In the genomic region with DNA sequence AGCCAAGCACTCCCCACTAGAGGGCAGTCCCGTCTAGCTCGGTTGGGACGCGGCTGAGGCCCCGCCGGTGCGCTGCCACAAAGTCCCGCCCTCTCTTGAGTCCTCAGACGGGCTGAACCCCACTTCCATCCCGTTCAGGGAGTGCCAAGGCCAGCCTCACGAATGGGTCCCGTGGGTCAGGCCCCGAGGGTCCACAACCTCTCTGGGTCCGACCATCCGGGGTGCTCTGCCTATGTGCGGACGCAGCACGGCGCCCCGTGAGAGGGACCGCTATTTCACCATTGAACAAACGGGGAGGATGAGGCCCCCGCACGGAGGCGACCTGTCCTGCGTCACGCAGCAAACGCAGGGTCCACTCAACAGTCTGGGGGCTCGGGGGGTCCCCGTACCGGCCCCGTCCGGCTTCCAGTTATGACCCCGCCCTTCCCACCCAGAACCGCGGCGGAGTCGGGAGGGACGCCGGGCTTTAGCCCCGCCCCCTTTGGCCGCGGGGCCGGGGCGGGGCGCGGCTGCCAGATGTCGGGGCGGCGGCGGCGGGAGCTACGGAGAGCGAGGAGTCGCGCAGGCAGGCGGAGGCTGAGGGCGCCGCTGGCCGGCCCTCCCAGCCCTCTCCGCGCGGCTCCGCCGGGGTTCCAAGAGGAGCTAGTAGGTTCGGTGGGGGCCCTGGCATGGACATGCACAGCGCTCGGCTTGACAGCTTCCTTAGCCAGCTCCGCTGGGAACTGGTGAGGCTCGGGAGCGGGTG, we compare ENCODE assay signal across 1 cellular context.
TF ChIP-seq lines count a peak whose summit lies in the region.

A gene (plus strand): TSS at position 543 of the 745 bp plus-strand sequence. CDS start 132 bp downstream, at position 675.

TF ChIP-seq in K562, 482 proteins besides CTCF, POLR2A, EP300 and RAD21 (continued from another document and continues in another):
- TF ChIP-seq, protein P1, sequence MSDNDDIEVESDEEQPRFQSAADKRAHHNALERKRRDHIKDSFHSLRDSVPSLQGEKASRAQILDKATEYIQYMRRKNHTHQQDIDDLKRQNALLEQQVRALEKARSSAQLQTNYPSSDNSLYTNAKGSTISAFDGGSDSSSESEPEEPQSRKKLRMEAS (CRISPR knock-in tag; IDR thresholded peaks at IDR 0.05), result peak; percentile 8; the same call in 1 of the 2 replicates
- TF ChIP-seq ZBED1 (IDR thresholded peaks at IDR 0.05), result peak; percentile 65; the same call in 1 of the 2 replicates
- peak; percentile 59 for TF ChIP-seq FIP1L1 (IDR thresholded peaks at IDR 0.05; ENCODE audit: low read depth, low read length, poor library complexity, severe bottlenecking)
- TF ChIP-seq, protein P2, sequence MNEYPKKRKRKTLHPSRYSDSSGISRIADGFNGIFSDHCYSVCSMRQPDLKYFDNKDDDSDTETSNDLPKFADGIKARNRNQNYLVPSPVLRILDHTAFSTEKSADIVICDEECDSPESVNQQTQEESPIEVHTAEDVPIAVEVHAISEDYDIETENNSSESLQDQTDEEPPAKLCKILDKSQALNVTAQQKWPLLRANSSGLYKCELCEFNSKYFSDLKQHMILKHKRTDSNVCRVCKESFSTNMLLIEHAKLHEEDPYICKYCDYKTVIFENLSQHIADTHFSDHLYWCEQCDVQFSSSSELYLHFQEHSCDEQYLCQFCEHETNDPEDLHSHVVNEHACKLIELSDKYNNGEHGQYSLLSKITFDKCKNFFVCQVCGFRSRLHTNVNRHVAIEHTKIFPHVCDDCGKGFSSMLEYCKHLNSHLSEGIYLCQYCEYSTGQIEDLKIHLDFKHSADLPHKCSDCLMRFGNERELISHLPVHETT (CRISPR knock-in tag; conservative IDR thresholded peaks at IDR 0.05 in 1 of 2, IDR thresholded peaks at IDR 0.05 in 1 of 2), result peak in 1 of 2 experiments; percentile 69; a peak in 2 of 4 replicates
- 0 out of 2 replicates have a peak, but pooled peaks have one; percentile 11 for TF ChIP-seq NR2C2 (CRISPR knock-in tag; IDR thresholded peaks at IDR 0.05)
- no peak for TF ChIP-seq NR2C2 (tag; IDR thresholded peaks at IDR 0.05)
- TF ChIP-seq, protein P3, sequence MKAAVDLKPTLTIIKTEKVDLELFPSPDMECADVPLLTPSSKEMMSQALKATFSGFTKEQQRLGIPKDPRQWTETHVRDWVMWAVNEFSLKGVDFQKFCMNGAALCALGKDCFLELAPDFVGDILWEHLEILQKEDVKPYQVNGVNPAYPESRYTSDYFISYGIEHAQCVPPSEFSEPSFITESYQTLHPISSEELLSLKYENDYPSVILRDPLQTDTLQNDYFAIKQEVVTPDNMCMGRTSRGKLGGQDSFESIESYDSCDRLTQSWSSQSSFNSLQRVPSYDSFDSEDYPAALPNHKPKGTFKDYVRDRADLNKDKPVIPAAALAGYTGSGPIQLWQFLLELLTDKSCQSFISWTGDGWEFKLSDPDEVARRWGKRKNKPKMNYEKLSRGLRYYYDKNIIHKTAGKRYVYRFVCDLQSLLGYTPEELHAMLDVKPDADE (conservative IDR thresholded peaks at IDR 0.05; ENCODE audit: control insufficient read depth, low read depth, low read length), result 0 out of 2 replicates have a peak, but pooled peaks have one; percentile 18
- TF ChIP-seq YY1 (IDR thresholded peaks at IDR 0.05; ENCODE audit: borderline replicate concordance in 1 of 3, control insufficient read depth in 1 of 3, extremely low read depth in 1 of 3, insufficient read depth in 3 of 3, insufficient read length in 1 of 3, insufficient replicate concordance in 2 of 3, low read depth in 1 of 3, low read length in 2 of 3), result peak in 2 of 3 experiments; percentile 11 to 18
- TF ChIP-seq THRAP3 (IDR thresholded peaks at IDR 0.05; ENCODE audit: borderline replicate concordance), result no peak
- peak; percentile 38; the same call in 1 of the 2 replicates for TF ChIP-seq NFIC (IDR thresholded peaks at IDR 0.05)
- TF ChIP-seq, protein P4, sequence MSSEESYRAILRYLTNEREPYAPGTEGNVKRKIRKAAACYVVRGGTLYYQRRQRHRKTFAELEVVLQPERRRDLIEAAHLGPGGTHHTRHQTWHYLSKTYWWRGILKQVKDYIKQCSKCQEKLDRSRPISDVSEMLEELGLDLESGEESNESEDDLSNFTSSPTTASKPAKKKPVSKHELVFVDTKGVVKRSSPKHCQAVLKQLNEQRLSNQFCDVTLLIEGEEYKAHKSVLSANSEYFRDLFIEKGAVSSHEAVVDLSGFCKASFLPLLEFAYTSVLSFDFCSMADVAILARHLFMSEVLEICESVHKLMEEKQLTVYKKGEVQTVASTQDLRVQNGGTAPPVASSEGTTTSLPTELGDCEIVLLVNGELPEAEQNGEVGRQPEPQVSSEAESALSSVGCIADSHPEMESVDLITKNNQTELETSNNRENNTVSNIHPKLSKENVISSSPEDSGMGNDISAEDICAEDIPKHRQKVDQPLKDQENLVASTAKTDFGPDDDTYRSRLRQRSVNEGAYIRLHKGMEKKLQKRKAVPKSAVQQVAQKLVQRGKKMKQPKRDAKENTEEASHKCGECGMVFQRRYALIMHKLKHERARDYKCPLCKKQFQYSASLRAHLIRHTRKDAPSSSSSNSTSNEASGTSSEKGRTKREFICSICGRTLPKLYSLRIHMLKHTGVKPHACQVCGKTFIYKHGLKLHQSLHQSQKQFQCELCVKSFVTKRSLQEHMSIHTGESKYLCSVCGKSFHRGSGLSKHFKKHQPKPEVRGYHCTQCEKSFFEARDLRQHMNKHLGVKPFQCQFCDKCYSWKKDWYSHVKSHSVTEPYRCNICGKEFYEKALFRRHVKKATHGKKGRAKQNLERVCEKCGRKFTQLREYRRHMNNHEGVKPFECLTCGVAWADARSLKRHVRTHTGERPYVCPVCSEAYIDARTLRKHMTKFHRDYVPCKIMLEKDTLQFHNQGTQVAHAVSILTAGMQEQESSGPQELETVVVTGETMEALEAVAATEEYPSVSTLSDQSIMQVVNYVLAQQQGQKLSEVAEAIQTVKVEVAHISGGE (CRISPR knock-in tag; IDR thresholded peaks at IDR 0.05), result peak in 1 of 3 experiments; percentile 42; a peak in 1 of 6 replicates
- peak; percentile 65 for TF ChIP-seq KDM5B (IDR thresholded peaks at IDR 0.05; ENCODE audit: insufficient replicate concordance, low read depth, low read length)
- peak; percentile 70 for TF ChIP-seq SP1 (CRISPR knock-in tag; IDR thresholded peaks at IDR 0.05)
- peak; percentile 47 for TF ChIP-seq CXXC5 (CRISPR knock-in tag; IDR thresholded peaks at IDR 0.05)
- peak; percentile 10; the same call in 1 of the 2 replicates for TF ChIP-seq SMAD4 (CRISPR knock-in tag; conservative IDR thresholded peaks at IDR 0.05)
- TF ChIP-seq ESRRB (CRISPR knock-in tag; IDR thresholded peaks at IDR 0.05; ENCODE audit: borderline replicate concordance), result no peak
- TF ChIP-seq, protein P5, sequence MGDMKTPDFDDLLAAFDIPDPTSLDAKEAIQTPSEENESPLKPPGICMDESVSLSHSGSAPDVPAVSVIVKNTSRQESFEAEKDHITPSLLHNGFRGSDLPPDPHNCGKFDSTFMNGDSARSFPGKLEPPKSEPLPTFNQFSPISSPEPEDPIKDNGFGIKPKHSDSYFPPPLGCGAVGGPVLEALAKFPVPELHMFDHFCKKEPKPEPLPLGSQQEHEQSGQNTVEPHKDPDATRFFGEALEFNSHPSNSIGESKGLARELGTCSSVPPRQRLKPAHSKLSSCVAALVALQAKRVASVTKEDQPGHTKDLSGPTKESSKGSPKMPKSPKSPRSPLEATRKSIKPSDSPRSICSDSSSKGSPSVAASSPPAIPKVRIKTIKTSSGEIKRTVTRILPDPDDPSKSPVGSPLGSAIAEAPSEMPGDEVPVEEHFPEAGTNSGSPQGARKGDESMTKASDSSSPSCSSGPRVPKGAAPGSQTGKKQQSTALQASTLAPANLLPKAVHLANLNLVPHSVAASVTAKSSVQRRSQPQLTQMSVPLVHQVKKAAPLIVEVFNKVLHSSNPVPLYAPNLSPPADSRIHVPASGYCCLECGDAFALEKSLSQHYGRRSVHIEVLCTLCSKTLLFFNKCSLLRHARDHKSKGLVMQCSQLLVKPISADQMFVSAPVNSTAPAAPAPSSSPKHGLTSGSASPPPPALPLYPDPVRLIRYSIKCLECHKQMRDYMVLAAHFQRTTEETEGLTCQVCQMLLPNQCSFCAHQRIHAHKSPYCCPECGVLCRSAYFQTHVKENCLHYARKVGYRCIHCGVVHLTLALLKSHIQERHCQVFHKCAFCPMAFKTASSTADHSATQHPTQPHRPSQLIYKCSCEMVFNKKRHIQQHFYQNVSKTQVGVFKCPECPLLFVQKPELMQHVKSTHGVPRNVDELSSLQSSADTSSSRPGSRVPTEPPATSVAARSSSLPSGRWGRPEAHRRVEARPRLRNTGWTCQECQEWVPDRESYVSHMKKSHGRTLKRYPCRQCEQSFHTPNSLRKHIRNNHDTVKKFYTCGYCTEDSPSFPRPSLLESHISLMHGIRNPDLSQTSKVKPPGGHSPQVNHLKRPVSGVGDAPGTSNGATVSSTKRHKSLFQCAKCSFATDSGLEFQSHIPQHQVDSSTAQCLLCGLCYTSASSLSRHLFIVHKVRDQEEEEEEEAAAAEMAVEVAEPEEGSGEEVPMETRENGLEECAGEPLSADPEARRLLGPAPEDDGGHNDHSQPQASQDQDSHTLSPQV (IDR thresholded peaks at IDR 0.05), result no peak
- TF ChIP-seq, protein P6, sequence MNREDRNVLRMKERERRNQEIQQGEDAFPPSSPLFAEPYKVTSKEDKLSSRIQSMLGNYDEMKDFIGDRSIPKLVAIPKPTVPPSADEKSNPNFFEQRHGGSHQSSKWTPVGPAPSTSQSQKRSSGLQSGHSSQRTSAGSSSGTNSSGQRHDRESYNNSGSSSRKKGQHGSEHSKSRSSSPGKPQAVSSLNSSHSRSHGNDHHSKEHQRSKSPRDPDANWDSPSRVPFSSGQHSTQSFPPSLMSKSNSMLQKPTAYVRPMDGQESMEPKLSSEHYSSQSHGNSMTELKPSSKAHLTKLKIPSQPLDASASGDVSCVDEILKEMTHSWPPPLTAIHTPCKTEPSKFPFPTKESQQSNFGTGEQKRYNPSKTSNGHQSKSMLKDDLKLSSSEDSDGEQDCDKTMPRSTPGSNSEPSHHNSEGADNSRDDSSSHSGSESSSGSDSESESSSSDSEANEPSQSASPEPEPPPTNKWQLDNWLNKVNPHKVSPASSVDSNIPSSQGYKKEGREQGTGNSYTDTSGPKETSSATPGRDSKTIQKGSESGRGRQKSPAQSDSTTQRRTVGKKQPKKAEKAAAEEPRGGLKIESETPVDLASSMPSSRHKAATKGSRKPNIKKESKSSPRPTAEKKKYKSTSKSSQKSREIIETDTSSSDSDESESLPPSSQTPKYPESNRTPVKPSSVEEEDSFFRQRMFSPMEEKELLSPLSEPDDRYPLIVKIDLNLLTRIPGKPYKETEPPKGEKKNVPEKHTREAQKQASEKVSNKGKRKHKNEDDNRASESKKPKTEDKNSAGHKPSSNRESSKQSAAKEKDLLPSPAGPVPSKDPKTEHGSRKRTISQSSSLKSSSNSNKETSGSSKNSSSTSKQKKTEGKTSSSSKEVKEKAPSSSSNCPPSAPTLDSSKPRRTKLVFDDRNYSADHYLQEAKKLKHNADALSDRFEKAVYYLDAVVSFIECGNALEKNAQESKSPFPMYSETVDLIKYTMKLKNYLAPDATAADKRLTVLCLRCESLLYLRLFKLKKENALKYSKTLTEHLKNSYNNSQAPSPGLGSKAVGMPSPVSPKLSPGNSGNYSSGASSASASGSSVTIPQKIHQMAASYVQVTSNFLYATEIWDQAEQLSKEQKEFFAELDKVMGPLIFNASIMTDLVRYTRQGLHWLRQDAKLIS (CRISPR knock-in tag; IDR thresholded peaks at IDR 0.05), result peak; percentile 67; the same call in 1 of the 2 replicates
- TF ChIP-seq XRCC5 (IDR thresholded peaks at IDR 0.05; ENCODE audit: low read depth, low read length), result 0 out of 2 replicates have a peak, but pooled peaks have one; percentile 50
- no peak for TF ChIP-seq U2AF1 (optimal IDR thresholded peaks at IDR 0.05; ENCODE audit: low read depth, low read length)
- 0 out of 2 replicates have a peak, but pooled peaks have one; percentile 34 for TF ChIP-seq SIN3B (IDR thresholded peaks at IDR 0.05; ENCODE audit: low read depth)
- no peak for TF ChIP-seq ZZZ3 (IDR thresholded peaks at IDR 0.05)
- TF ChIP-seq, protein P7, sequence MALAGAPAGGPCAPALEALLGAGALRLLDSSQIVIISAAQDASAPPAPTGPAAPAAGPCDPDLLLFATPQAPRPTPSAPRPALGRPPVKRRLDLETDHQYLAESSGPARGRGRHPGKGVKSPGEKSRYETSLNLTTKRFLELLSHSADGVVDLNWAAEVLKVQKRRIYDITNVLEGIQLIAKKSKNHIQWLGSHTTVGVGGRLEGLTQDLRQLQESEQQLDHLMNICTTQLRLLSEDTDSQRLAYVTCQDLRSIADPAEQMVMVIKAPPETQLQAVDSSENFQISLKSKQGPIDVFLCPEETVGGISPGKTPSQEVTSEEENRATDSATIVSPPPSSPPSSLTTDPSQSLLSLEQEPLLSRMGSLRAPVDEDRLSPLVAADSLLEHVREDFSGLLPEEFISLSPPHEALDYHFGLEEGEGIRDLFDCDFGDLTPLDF (CRISPR knock-in tag; IDR thresholded peaks at IDR 0.05), result no peak
- TF ChIP-seq POLR2H (tag; IDR thresholded peaks at IDR 0.05; ENCODE audit: low read depth), result peak; percentile 57; the same call in 1 of the 2 replicates
- peak; percentile 26 for TF ChIP-seq RBBP5 (IDR thresholded peaks at IDR 0.05; ENCODE audit: borderline replicate concordance, insufficient read depth, low read length, poor library complexity, severe bottlenecking)
- TF ChIP-seq TAF1 (IDR thresholded peaks at IDR 0.05; ENCODE audit: control insufficient read depth, extremely low read depth, insufficient read depth, low read length, severe bottlenecking), result peak; percentile 12
- TF ChIP-seq, protein P8, sequence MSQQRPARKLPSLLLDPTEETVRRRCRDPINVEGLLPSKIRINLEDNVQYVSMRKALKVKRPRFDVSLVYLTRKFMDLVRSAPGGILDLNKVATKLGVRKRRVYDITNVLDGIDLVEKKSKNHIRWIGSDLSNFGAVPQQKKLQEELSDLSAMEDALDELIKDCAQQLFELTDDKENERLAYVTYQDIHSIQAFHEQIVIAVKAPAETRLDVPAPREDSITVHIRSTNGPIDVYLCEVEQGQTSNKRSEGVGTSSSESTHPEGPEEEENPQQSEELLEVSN (IDR thresholded peaks at IDR 0.05; ENCODE audit: borderline replicate concordance in 1 of 2, extremely low read depth in 1 of 2, insufficient read depth in 1 of 2, insufficient read length in 1 of 2, low read depth in 1 of 2, low read length in 1 of 2, poor library complexity in 1 of 2, severe bottlenecking in 1 of 2), result peak; percentile 8 to 62
- TF ChIP-seq, protein P9, sequence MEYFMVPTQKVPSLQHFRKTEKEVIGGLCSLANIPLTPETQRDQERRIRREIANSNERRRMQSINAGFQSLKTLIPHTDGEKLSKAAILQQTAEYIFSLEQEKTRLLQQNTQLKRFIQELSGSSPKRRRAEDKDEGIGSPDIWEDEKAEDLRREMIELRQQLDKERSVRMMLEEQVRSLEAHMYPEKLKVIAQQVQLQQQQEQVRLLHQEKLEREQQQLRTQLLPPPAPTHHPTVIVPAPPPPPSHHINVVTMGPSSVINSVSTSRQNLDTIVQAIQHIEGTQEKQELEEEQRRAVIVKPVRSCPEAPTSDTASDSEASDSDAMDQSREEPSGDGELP (CRISPR knock-in tag; IDR thresholded peaks at IDR 0.05; ENCODE audit: borderline replicate concordance), result peak; percentile 32; the same call in 1 of the 2 replicates
- no peak for TF ChIP-seq ZNF583 (CRISPR knock-in tag; IDR thresholded peaks at IDR 0.05)
